In the genomic region with DNA sequence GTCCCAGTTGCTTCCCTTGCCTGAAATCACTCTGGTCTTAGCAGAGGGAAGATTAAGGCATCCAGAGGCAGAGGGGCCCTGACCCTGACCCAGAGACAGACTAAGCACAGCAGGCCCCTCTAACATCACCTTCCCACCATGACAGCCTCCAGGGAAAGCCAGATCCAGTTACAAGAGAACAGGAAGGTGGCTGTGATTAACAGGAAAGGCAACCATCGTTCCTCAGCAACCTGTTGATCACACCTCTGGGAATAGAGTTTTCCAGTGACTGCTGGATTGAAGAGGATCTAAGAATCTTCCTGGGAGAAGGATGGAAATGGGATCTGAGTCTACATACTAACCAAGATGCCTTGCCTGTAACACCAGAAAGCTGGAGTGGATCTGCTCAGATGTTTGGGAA, we compare ENCODE assay signal across 36 cellular contexts. TPM values are rescaled to one million over a fixed set of nuclear protein-coding genes. Genes with fewer than 3 reads are reported as not detected.
"Had no signal": no experiment of that assay in that cellular context is flagged by ENCODE, and none has a peak within 500 bp of the region (broad histone marks: within the 10 kb centered on the region; RNA-seq: fewer than 3 reads in every experiment).

No MANE protein-coding gene starts in this region.

- H3K36me3 Mint-ChIP-seq: activated CD8-positive, alpha-beta memory T cell treated with anti-CD3 and anti-CD28 coated beads, Interleukin-2, amount 10 ng/mL, durations not matched to agents 7 days and 5 days had no signal

- H3K27ac Mint-ChIP-seq: activated B cell treated with CpG ODN at 0.5 μM for 24 hours; activated CD4-positive, alpha-beta memory T cell treated with anti-CD3 and anti-CD28 coated beads, Interleukin-2, amount 10 ng/mL, durations not matched to agents 7 days and 5 days; activated CD4-positive, alpha-beta T cell treated with anti-CD3 and anti-CD28 coated beads, Interleukin-2, amount 10 ng/mL, durations not matched to agents 7 days and 5 days; activated CD8-positive, alpha-beta memory T cell treated with anti-CD3 and anti-CD28 coated beads, Interleukin-2, amount 10 ng/mL, durations not matched to agents 7 days and 5 days; activated CD8-positive, alpha-beta T cell treated with anti-CD3 and anti-CD28 coated beads, Interleukin-2, amount 10 ng/mL, durations not matched to agents 7 days and 5 days; activated naive CD4-positive, alpha-beta T cell treated with anti-CD3 and anti-CD28 coated beads for 36 hours; activated naive CD4-positive, alpha-beta T cell treated with anti-CD3 and anti-CD28 coated beads, Interleukin-2, amount 50 U/mL, for 72 hours; activated naive CD8-positive, alpha-beta T cell treated with anti-CD3 and anti-CD28 coated beads for 36 hours; activated T-cell treated with anti-CD3 and anti-CD28 coated beads, Interleukin-2, amount 50 U/mL, for 24 hours; T-helper 1 cell treated with Interleukin-12 subunit alpha and Interleukin-12 subunit beta and Interleukin-4 antibody, amounts not matched to agents 30 μg/mL and 1 μg/mL, for 36 hours; T-helper 2 cell treated with Interferon-gamma antibody and Interleukin-4, amounts not matched to agents 5 μg/mL and 100 μg/mL, for 36 hours had no signal

- H3K4me3 ChIP-seq: adrenal gland, body of pancreas, cardiac muscle cell had no signal

- H3K36me3 ChIP-seq: adrenal gland, cardiac muscle cell had no signal

- H3K9me3 Mint-ChIP-seq: activated naive CD4-positive, alpha-beta T cell treated with anti-CD3 and anti-CD28 coated beads for 36 hours; activated T-cell treated with anti-CD3 and anti-CD28 coated beads, Interleukin-2, amount 50 U/mL, for 24 hours; central memory CD8-positive, alpha-beta T cell had no signal

- ATAC-seq: activated CD8-positive, alpha-beta memory T cell treated with anti-CD3 and anti-CD28 coated beads, Interleukin-2, amount 10 ng/mL, durations not matched to agents 7 days and 5 days; activated CD8-positive, alpha-beta T cell treated with anti-CD3 and anti-CD28 coated beads, Interleukin-2, amount 10 ng/mL, durations not matched to agents 7 days and 5 days; activated naive CD4-positive, alpha-beta T cell treated with anti-CD3 and anti-CD28 coated beads, Interleukin-2, amount 50 U/mL, for 72 hours; body of pancreas had no signal

- H3K27me3 ChIP-seq: adrenal gland, body of pancreas, cardiac muscle cell had no signal

- DNase-seq: activated B cell treated with CpG ODN at 0.5 μM for 24 hours; activated CD4-positive, alpha-beta memory T cell treated with anti-CD3 and anti-CD28 coated beads, Interleukin-2, amount 10 ng/mL, durations not matched to agents 7 days and 5 days; activated CD4-positive, alpha-beta T cell treated with anti-CD3 and anti-CD28 coated beads for 4 hours; activated CD4-positive, alpha-beta T cell treated with anti-CD3 and anti-CD28 coated beads, Interleukin-2, amount 10 ng/mL, durations not matched to agents 7 days and 5 days; activated CD4-positive, alpha-beta T cell treated with anti-CD3 and anti-CD28 coated beads, Interleukin-2, amount 50 U/mL, for 48 hours; activated CD4-positive, CD25-positive, alpha-beta regulatory T cell treated with anti-CD3 and anti-CD28 coated beads, Interleukin-2, amount 50 U/mL, for 72 hours; activated CD8-positive, alpha-beta memory T cell treated with anti-CD3 and anti-CD28 coated beads for 24 hours; activated CD8-positive, alpha-beta memory T cell treated with anti-CD3 and anti-CD28 coated beads, Interleukin-2, amount 10 ng/mL, durations not matched to agents 7 days and 5 days; activated CD8-positive, alpha-beta memory T cell treated with anti-CD3 and anti-CD28 coated beads, Interleukin-2, amount 50 U/mL, for 48 hours; activated CD8-positive, alpha-beta T cell treated with anti-CD3 and anti-CD28 coated beads, Interleukin-2, amount 10 ng/mL, durations not matched to agents 7 days and 5 days; activated effector memory CD4-positive, alpha-beta T cell treated with anti-CD3 and anti-CD28 coated beads, Interleukin-2, amount 50 U/mL, for 16 hours; activated gamma-delta T cell treated with Interleukin-2 at 50 U/mL for 16 hours; activated naive CD4-positive, alpha-beta T cell; activated naive CD4-positive, alpha-beta T cell treated with anti-CD3 and anti-CD28 coated beads for 36 hours; activated naive CD4-positive, alpha-beta T cell treated with anti-CD3 and anti-CD28 coated beads, Interleukin-2, amount 50 U/mL, for 16 hours; activated naive CD8-positive, alpha-beta T cell treated with anti-CD3 and anti-CD28 coated beads for 36 hours; activated T-cell treated with anti-CD3 and anti-CD28 coated beads, Interleukin-2, amount 50 U/mL, for 24 hours; activated T-cell treated with anti-CD3 and anti-CD28 coated beads, Interleukin-2, amount 50 U/mL, for 48 hours; adrenal gland; amniotic stem cell; aorta; body of pancreas; caudate nucleus; cerebellar nuclear complex; T-helper 1 cell; T-helper 2 cell; T-helper 9 cell had no signal

- H3K9me3 ChIP-seq: adrenal gland, body of pancreas had no signal

- H3K27me3 Mint-ChIP-seq: activated B cell treated with CpG ODN at 0.5 μM for 24 hours; activated naive CD8-positive, alpha-beta T cell treated with anti-CD3 and anti-CD28 coated beads for 36 hours; activated T-cell treated with anti-CD3 and anti-CD28 coated beads, Interleukin-2, amount 50 U/mL, for 24 hours had no signal

- H3K27ac ChIP-seq: adrenal gland, body of pancreas, cardiac muscle cell, VCaP had no signal

- H3K4me3 Mint-ChIP-seq: activated B cell treated with CpG ODN at 0.5 μM for 24 hours; activated CD4-positive, alpha-beta memory T cell treated with anti-CD3 and anti-CD28 coated beads, Interleukin-2, amount 10 ng/mL, durations not matched to agents 7 days and 5 days; activated CD4-positive, alpha-beta T cell treated with anti-CD3 and anti-CD28 coated beads, Interleukin-2, amount 10 ng/mL, durations not matched to agents 7 days and 5 days; activated CD8-positive, alpha-beta memory T cell treated with anti-CD3 and anti-CD28 coated beads, Interleukin-2, amount 10 ng/mL, durations not matched to agents 7 days and 5 days; activated CD8-positive, alpha-beta T cell treated with anti-CD3 and anti-CD28 coated beads, Interleukin-2, amount 10 ng/mL, durations not matched to agents 7 days and 5 days; activated naive CD4-positive, alpha-beta T cell treated with anti-CD3 and anti-CD28 coated beads for 36 hours; activated naive CD8-positive, alpha-beta T cell treated with anti-CD3 and anti-CD28 coated beads for 36 hours; activated T-cell treated with anti-CD3 and anti-CD28 coated beads, Interleukin-2, amount 50 U/mL, for 24 hours; central memory CD8-positive, alpha-beta T cell; T-helper 1 cell treated with Interleukin-12 subunit alpha and Interleukin-12 subunit beta and Interleukin-4 antibody, amounts not matched to agents 30 μg/mL and 1 μg/mL, for 36 hours; T-helper 2 cell treated with Interferon-gamma antibody and Interleukin-4, amounts not matched to agents 5 μg/mL and 100 μg/mL, for 36 hours had no signal

- H3K4me1 ChIP-seq: body of pancreas had no signal

RNA-seq across cellular contexts. Expression of gene TREM1, which starts 5.2 kb away (rescaled TPM):
- total RNA-seq: activated B cell treated with CpG ODN at 0.5 μM for 24 hours; activated CD4-positive, alpha-beta memory T cell treated with anti-CD3 and anti-CD28 coated beads, Interleukin-2, amount 10 ng/mL, durations not matched to agents 7 days and 5 days; activated CD8-positive, alpha-beta memory T cell treated with anti-CD3 and anti-CD28 coated beads, Interleukin-2, amount 10 ng/mL, durations not matched to agents 7 days and 5 days; activated CD8-positive, alpha-beta T cell treated with anti-CD3 and anti-CD28 coated beads, Interleukin-2, amount 10 ng/mL, durations not matched to agents 7 days and 5 days; body of pancreas; cardiac muscle cell had no signal

RNA-seq across cellular contexts. Expression of gene NCR2, which starts 43.7 kb away (rescaled TPM):
- total RNA-seq: activated B cell treated with CpG ODN at 0.5 μM for 24 hours; activated CD4-positive, alpha-beta memory T cell treated with anti-CD3 and anti-CD28 coated beads, Interleukin-2, amount 10 ng/mL, durations not matched to agents 7 days and 5 days; activated CD4-positive, alpha-beta T cell treated with anti-CD3 and anti-CD28 coated beads, Interleukin-2, amount 10 ng/mL, durations not matched to agents 7 days and 5 days; activated naive CD4-positive, alpha-beta T cell treated with anti-CD3 and anti-CD28 coated beads for 36 hours; activated naive CD4-positive, alpha-beta T cell treated with anti-CD3 and anti-CD28 coated beads, Interleukin-2, amount 50 U/mL, for 72 hours; adrenal gland; aorta; astrocyte; body of pancreas; bronchial epithelial cell; cardiac muscle cell; chondrocyte had no signal
